17 cellular contexts compared by ENCODE assay signal in the genomic region with DNA sequence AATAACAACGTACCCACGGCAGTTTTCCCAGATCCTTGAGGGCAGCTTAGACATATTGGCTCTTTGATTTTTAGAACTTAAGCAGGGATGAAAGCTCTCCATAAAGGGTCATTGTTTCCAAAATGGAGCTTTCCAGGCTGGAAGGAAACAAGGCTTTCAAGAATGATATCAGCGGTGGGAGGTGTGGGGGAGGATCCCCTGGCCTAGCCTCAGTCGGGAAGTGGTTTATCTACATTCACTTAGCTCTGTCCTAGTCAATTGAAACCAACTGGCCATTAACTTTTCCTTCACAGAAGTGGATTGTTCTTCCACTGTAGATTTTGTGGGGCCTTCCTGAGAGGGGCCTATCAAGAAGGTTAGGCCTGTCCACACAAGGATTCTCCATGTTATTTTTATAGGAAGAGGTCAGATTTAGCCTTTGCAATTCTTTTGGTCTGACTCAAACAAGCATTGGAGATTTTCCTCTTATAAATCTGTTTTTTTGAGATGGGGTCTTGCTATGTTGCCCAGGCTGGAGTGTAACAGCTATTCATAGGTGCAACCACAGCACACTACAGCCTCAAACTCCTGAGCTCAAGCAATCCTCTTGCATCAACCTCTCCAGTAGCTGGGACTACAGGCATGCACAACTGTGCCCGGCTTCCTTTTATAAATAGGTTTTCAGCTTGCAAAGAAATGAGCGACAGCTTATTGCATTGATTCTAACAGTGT.
DNase-seq lines count a peak whose midpoint lies in the region; ATAC-seq, FAIRE-seq and TF ChIP-seq lines count a peak whose summit lies in the region.
"Had no signal": no experiment of that assay in that cellular context is flagged by ENCODE, and none has a peak within 500 bp of the region (broad histone marks: within the 10 kb centered on the region; RNA-seq: fewer than 3 reads in every experiment).

No MANE protein-coding gene starts in this region.

- H3K9me3 ChIP-seq in right atrium auricular region = no peaks in the 10 kb centered on the region
- H3K9me3 ChIP-seq in smooth muscle cell (replicated peaks; ENCODE audit: low read depth) = no peaks in the 10 kb centered on the region

- H3K9ac ChIP-seq in smooth muscle cell (ENCODE audit: low read depth) = no peak overlapping the region
- H3K9ac ChIP-seq: KMS-11 had no signal

- no peak overlapping the region for H3K4me3 ChIP-seq in right atrium auricular region
- no peak overlapping the region for H3K4me3 ChIP-seq in smooth muscle cell

- no peaks in the 10 kb centered on the region for H4K20me1 ChIP-seq in smooth muscle cell (ENCODE audit: low read depth)

- WGBS in smooth muscle cell (ENCODE audit: low lambda C conversion rate) = 51% methylated on average over 6 of the region's 6 CpGs

- in situ Hi-C loops in KBM-7 (cut with MboI; ENCODE audit: low pct_unique_long_range_greater_than_20kb, low sequenced_read_pairs) = no loop called here

- H3K79me2 ChIP-seq in smooth muscle cell (ENCODE audit: low read depth) = no peaks in the 10 kb centered on the region

- no peak overlapping the region for H2AFZ ChIP-seq in smooth muscle cell (ENCODE audit: low read depth)

- ATAC-seq in HG03439 (IDR thresholded peaks at IDR 0.05; ENCODE audit: unreplicated experiment) = no peak

- FAIRE-seq in frontal cortex (lab: Jason Lieb, UNC) = no peak
- FAIRE-seq: G401.6, GM12891 had no signal

- no peak for TF ChIP-seq CTCF in right atrium auricular region (IDR thresholded peaks at IDR 0.05)
- TF ChIP-seq CTCF in smooth muscle cell (IDR thresholded peaks at IDR 0.05; ENCODE audit: borderline replicate concordance, insufficient read depth, poor library complexity, severe bottlenecking) = no peak

- H3K4me1 ChIP-seq in right atrium auricular region = peaks cover 0 to 21% of the 10 kb centered on the region in 2 donors
- peaks cover 12% of the 10 kb centered on the region for H3K4me1 ChIP-seq in smooth muscle cell (ENCODE audit: low read depth)

- no peaks in the 10 kb centered on the region for H3K27me3 ChIP-seq in right atrium auricular region
- no peaks in the 10 kb centered on the region for H3K27me3 ChIP-seq in smooth muscle cell (ENCODE audit: low read depth)

- H3K27ac ChIP-seq in right atrium auricular region = peak overlapping the region; percentile 3 to 60
- H3K27ac ChIP-seq in smooth muscle cell (ENCODE audit: low read depth) = no peak overlapping the region
- H3K27ac ChIP-seq: KMS-11 had no signal

- H3K36me3 ChIP-seq in right atrium auricular region = no peaks in the 10 kb centered on the region
- H3K36me3 ChIP-seq in smooth muscle cell (ENCODE audit: low read depth) = no peaks in the 10 kb centered on the region

- peak; percentile 13 for DNase-seq in KBM-7
- peak; percentile 72 for DNase-seq in UCSD-AML1 (lab: John Stamatoyannopoulos, UW; ENCODE audit: unreplicated experiment)
- no peak for DNase-seq in right atrium auricular region (ENCODE audit: low spot score)
- DNase-seq in smooth muscle cell (lab: John Stamatoyannopoulos, UW; ENCODE audit: unreplicated experiment) = no peak
- DNase-seq in frontal cortex (ENCODE audit: low spot score in 2 of 2) = no peak
- no peak for DNase-seq in NCI-H510A (lab: John Stamatoyannopoulos, UW)
- DNase-seq: CD4-positive, alpha-beta T cell; DMS79 treated with DMSO at 0.1 percent for 48 hours; HCEC 1CT; NCI-H1105 treated with DMSO at 0.1 percent for 48 hours; NCI-H187; NCI-H748 treated with DMSO at 0.1 percent for 48 hours; SHP77 treated with DMSO at 0.1 percent for 48 hours had no signal

- H3F3A ChIP-seq in smooth muscle cell (ENCODE audit: low read depth) = peaks cover 5% of the 10 kb centered on the region

- H3K4me2 ChIP-seq in smooth muscle cell = peak overlapping the region; percentile 39
- H3K4me2 ChIP-seq: KMS-11 had no signal

Comparison
In these comparisons a context has a peak if more than half of its experiments do, and no peak if none do; other contexts are left out.
1. DNase-seq: peak in KBM-7 (single experiment) and UCSD-AML1 (single experiment); none in right atrium auricular region (single experiment), smooth muscle cell (single experiment), frontal cortex (0 of 2) and NCI-H510A (single experiment).